In genomic region chr6:79494841-79495240, GRCh38 we compare ENCODE assay signal across 15 cellular contexts. TPM values are rescaled to one million over a fixed set of nuclear protein-coding genes. Genes with fewer than 3 reads are reported as not detected.
DNase-seq lines count a peak whose midpoint lies in the region; ATAC-seq and TF ChIP-seq lines count a peak whose summit lies in the region.
"Had no signal": no experiment of that assay in that cellular context is flagged by ENCODE, and none has a peak within 500 bp of the region (broad histone marks: within the 10 kb centered on the region; RNA-seq: fewer than 3 reads in every experiment).

No MANE protein-coding gene starts in this region.

- no peaks in the 10 kb centered on the region for H3K36me3 ChIP-seq in H7 (replicated peaks; ENCODE audit: control insufficient read depth, insufficient read depth, low read length)
- no peaks in the 10 kb centered on the region for H3K36me3 ChIP-seq in WERI-Rb-1
- no peaks in the 10 kb centered on the region for H3K36me3 ChIP-seq in colonic mucosa
- H3K36me3 ChIP-seq: BE2C had no signal

- no peak overlapping the region for H3K9ac ChIP-seq in colonic mucosa (ENCODE audit: low read depth in 2 of 2, low read length in 2 of 2)

- H3K4me3 ChIP-seq in H7 (ENCODE audit: insufficient read depth, low read depth, low read length) (no peak overlapping the region), WERI-Rb-1 (ENCODE audit: low read depth, low read length) (peak overlapping the region; percentile 41), colonic mucosa (no peak overlapping the region)

- H3K27ac ChIP-seq in WERI-Rb-1 (peak overlapping the region; percentile 67), colonic mucosa (no peak overlapping the region)

- intact Hi-C loops in colonic mucosa (cut with DNase I), result no loop called here

- peak; percentile 4 for DNase-seq in H7
- DNase-seq in WERI-Rb-1, result peak; percentile 94
- DNase-seq in iPS DF 19.7 (ENCODE audit: low read depth, low spot score), result peak; percentile 12
- DNase-seq in retina, result peak; percentile 24
- no peak for DNase-seq in ACHN
- DNase-seq in colonic mucosa, result no peak
- DNase-seq: BE2C; CD8-positive, alpha-beta T cell; IMR-90; NCI-H1417 treated with DMSO at 0.1 percent for 48 hours; NCI-H2029; NCI-H69; NK-92 treated with Interleukin-12 subunit alpha and Interleukin-12 subunit beta, amount 100 ng/mL, for 24 hours; PC-3 had no signal

- H3K9me3 ChIP-seq in WERI-Rb-1 (ENCODE audit: severe bottlenecking) (no peaks in the 10 kb centered on the region), colonic mucosa (no peaks in the 10 kb centered on the region)
- H3K9me3 ChIP-seq: BE2C had no signal

- H3K4me1 ChIP-seq in colonic mucosa, result no peaks in the 10 kb centered on the region
- H3K4me1 ChIP-seq: BE2C had no signal

- in situ Hi-C loops in ACHN (cut with HindIII; ENCODE audit: low pct_ligation_motif_present, low pct_unique_long_range_greater_than_20kb, low sequenced_read_pairs), result no loop called here

- H3K27me3 ChIP-seq in H7 (ENCODE audit: control insufficient read depth, insufficient read depth, low read length), result no peaks in the 10 kb centered on the region
- no peaks in the 10 kb centered on the region for H3K27me3 ChIP-seq in WERI-Rb-1 (ENCODE audit: insufficient read depth, low read depth, severe bottlenecking)
- no peaks in the 10 kb centered on the region for H3K27me3 ChIP-seq in colonic mucosa
- H3K27me3 ChIP-seq: BE2C had no signal

- TF ChIP-seq CTCF in WERI-Rb-1 (IDR thresholded peaks at IDR 0.05; ENCODE audit: low read depth, low read length) (no peak), colonic mucosa (IDR thresholded peaks at IDR 0.05) (no peak)

- no peak for ATAC-seq in HG02571 (IDR thresholded peaks at IDR 0.05; ENCODE audit: unreplicated experiment)
- ATAC-seq: CD8-positive, alpha-beta T cell; PC-3 had no signal

RNA-seq across cellular contexts. Expression of gene LCA5, which starts 42.4 kb away (rescaled TPM):
- total RNA-seq in H7 (2014; rRNA removed; shearing (Covaris generic)), result 2.3 and 4.7 TPM in 2 replicates
- total RNA-seq in colonic mucosa, result 1 to 10 TPM in 1 of 2 donors, under 1 TPM in 1; 0.74 to 1.1 TPM
- total RNA-seq: CD8-positive, alpha-beta T cell had no signal

Comparison
In these comparisons a context has a peak if more than half of its experiments do, and no peak if none do; other contexts are left out.
1. DNase-seq: peak in H7 (single experiment), WERI-Rb-1 (single experiment), iPS DF 19.7 (single experiment) and retina (single experiment); none in ACHN (single experiment) and colonic mucosa (single experiment).